24 cellular contexts compared by ENCODE assay signal in the genomic region with DNA sequence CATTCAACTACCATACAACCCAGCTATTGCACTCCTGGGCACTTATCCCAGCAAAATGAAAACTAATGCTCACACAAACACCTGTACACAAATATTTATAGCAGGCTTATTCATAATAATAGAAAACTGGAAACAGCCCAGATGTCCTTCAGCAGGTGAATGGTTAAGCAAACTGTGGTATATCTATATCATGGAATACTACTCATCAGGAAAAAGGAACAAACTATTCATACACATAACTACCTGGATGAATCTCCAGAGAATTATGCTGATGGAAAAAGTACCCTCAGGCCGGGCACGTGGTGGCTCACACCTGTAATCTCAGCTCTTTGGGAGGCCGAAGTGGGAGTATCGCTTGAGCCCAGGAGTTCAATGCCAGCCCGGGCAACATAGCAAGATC. TPM values are rescaled to one million over a fixed set of nuclear protein-coding genes. Genes with fewer than 3 reads are reported as not detected.
DNase-seq lines count a peak whose midpoint lies in the region; ATAC-seq, FAIRE-seq and TF ChIP-seq lines count a peak whose summit lies in the region.
"Had no signal": no experiment of that assay in that cellular context is flagged by ENCODE, and none has a peak within 500 bp of the region (broad histone marks: within the 10 kb centered on the region; RNA-seq: fewer than 3 reads in every experiment).

No MANE protein-coding gene starts in this region.

- H2BK15ac ChIP-seq in H1 (ENCODE audit: low read length) (no peak overlapping the region), neuronal stem cell (ENCODE audit: low read length) (no peak overlapping the region)

- H4K20me1 ChIP-seq in SK-N-SH (ENCODE audit: insufficient read depth): no peaks in the 10 kb centered on the region
- no peaks in the 10 kb centered on the region for H4K20me1 ChIP-seq in H1 (replicated peaks in 1 of 2; ENCODE audit: control insufficient read depth in 1 of 2, insufficient read depth in 2 of 2, low read length in 2 of 2)
- H4K20me1 ChIP-seq in PC-3 (ENCODE audit: low read length): no peaks in the 10 kb centered on the region

- H3K4me1 ChIP-seq in SK-N-SH (ENCODE audit: control insufficient read depth in 1 of 2, insufficient read depth in 2 of 2, low read depth in 1 of 2, low read length in 1 of 2) (peaks cover 0 to 5% of the 10 kb centered on the region in 2 experiments; a peak in 1 of 4 replicates), HEK293 (ENCODE audit: control insufficient read depth, insufficient read depth, low read length) (0 out of 2 replicates have a peak, but pooled peaks cover 2% of the 10 kb centered on the region), H1 (replicated peaks in 1 of 4; ENCODE audit: control insufficient read depth in 3 of 4, insufficient read depth in 4 of 4, low read length in 3 of 4) (peaks cover 0 to 2% (median under 1%) of the 10 kb centered on the region in 4 experiments; a peak in 2 of 7 replicates), neuronal stem cell (ENCODE audit: control insufficient read depth in 2 of 2, insufficient read depth in 1 of 2, low read depth in 1 of 2, low read length in 2 of 2) (no peaks in the 10 kb centered on the region), PC-3 (ENCODE audit: insufficient read depth, low read length) (peaks cover 11% of the 10 kb centered on the region)

- no peak for TF ChIP-seq POLR2A in H1 (IDR thresholded peaks at IDR 0.05; ENCODE audit: control extremely low read depth in 1 of 2, low read depth in 2 of 2, low read length in 2 of 2)

- H4K91ac ChIP-seq in H1 (replicated peaks; ENCODE audit: insufficient read length, low read length) (no peak overlapping the region), neuronal stem cell (ENCODE audit: low read depth, low read length, poor library complexity) (no peak overlapping the region)

- no peak for TF ChIP-seq RAD21 in SK-N-SH (IDR thresholded peaks at IDR 0.05; ENCODE audit: low read length)
- no peak for TF ChIP-seq RAD21 in H1 (IDR thresholded peaks at IDR 0.05 in 1 of 2, conservative IDR thresholded peaks at IDR 0.05 in 1 of 2; ENCODE audit: low read depth in 2 of 2, low read length in 2 of 2)

- H3K4me3 ChIP-seq in SK-N-SH (ENCODE audit: low read depth in 2 of 2, low read length in 1 of 2) (no peak overlapping the region), HEK293 (ENCODE audit: low read depth, low read length) (no peak overlapping the region), H1 (ENCODE audit: extremely low read depth in 1 of 4, insufficient read depth in 2 of 4, low read depth in 3 of 4, low read length in 4 of 4) (no peak overlapping the region), neuronal stem cell (ENCODE audit: low read length in 2 of 2) (no peak overlapping the region), PC-3 (ENCODE audit: low read length) (no peak overlapping the region)
- H3K4me3 ChIP-seq: A549; BLaER1 treated with 17β-estradiol and CSF1 and Interleukin-3, amounts not matched to agents 10 nM and 100 nM; GM12878 had no signal

- H2BK5ac ChIP-seq in H1 (ENCODE audit: low read depth, low read length): no peak overlapping the region
- H2BK5ac ChIP-seq in neuronal stem cell (ENCODE audit: low read length): no peak overlapping the region

- H3K23ac ChIP-seq in H1 (ENCODE audit: insufficient read length) (no peak overlapping the region), neuronal stem cell (ENCODE audit: low read depth, low read length, poor library complexity) (no peak overlapping the region)

- no peak overlapping the region for H3K56ac ChIP-seq in H1 (replicated peaks; ENCODE audit: insufficient read length, low read depth, low read length)

- H3K9me3 ChIP-seq in SK-N-SH (no peaks in the 10 kb centered on the region), HEK293 (ENCODE audit: control insufficient read depth, insufficient read depth, low read depth, low read length) (no peaks in the 10 kb centered on the region), H1 (ENCODE audit: insufficient read depth in 2 of 2, low read depth in 1 of 2, low read length in 1 of 2) (peaks cover 3% of the 10 kb centered on the region in 2 experiments; a peak in 1 of 4 replicates), neuronal stem cell (replicated peaks in 1 of 2; ENCODE audit: control insufficient read depth in 2 of 2, insufficient read depth in 1 of 2, low read depth in 1 of 2, low read length in 2 of 2) (no peaks in the 10 kb centered on the region), PC-3 (ENCODE audit: low read length) (no peaks in the 10 kb centered on the region)
- H3K9me3 ChIP-seq: A549 had no signal

- H3K27me3 ChIP-seq in SK-N-SH (ENCODE audit: insufficient read depth): no peaks in the 10 kb centered on the region
- no peaks in the 10 kb centered on the region for H3K27me3 ChIP-seq in H1 (replicated peaks in 1 of 4; ENCODE audit: control insufficient read depth in 3 of 4, extremely low read depth in 1 of 4, insufficient read depth in 3 of 4, low read length in 3 of 4)
- H3K27me3 ChIP-seq in neuronal stem cell (ENCODE audit: control insufficient read depth in 3 of 3, insufficient read depth in 3 of 3, low read depth in 1 of 3, low read length in 3 of 3): no peaks in the 10 kb centered on the region
- no peaks in the 10 kb centered on the region for H3K27me3 ChIP-seq in PC-3 (ENCODE audit: low read length)
- H3K27me3 ChIP-seq: BLaER1 treated with 17β-estradiol and CSF1 and Interleukin-3, amounts not matched to agents 10 nM and 100 nM had no signal

- CTCF ChIA-PET in SK-N-SH (lab: Yijun Ruan, JAX): no interaction called here
- CTCF ChIA-PET in HEK293 (lab: Yijun Ruan, JAX): no interaction called here
- CTCF ChIA-PET in H1 (lab: Charles Lee; ENCODE audit: partially characterized antibody): no interaction called here
- CTCF ChIA-PET in PC-3 (lab: Charles Lee): no interaction called here

- TF ChIP-seq CTCF in SK-N-SH (IDR thresholded peaks at IDR 0.05) (no peak), HEK293 (tag by site-specific recombination; IDR thresholded peaks at IDR 0.05) (no peak), H1 (IDR thresholded peaks at IDR 0.05; ENCODE audit: control extremely low read depth in 1 of 3, insufficient read depth in 1 of 3, low read depth in 1 of 3, low read length in 3 of 3) (no peak), PC-3 (conservative IDR thresholded peaks at IDR 0.05; ENCODE audit: low read depth, low read length) (no peak)

- H2BK120ac ChIP-seq in H1 (replicated peaks; ENCODE audit: low read depth, low read length) (no peak overlapping the region), neuronal stem cell (ENCODE audit: low read depth, low read length) (no peak overlapping the region)

- H3K9ac ChIP-seq in SK-N-SH (no peak overlapping the region), H1 (replicated peaks in 1 of 4; ENCODE audit: extremely low read depth in 1 of 4, low read depth in 3 of 4, low read length in 3 of 4) (no peak overlapping the region), neuronal stem cell (ENCODE audit: low read depth, low read length, poor library complexity) (no peak overlapping the region), PC-3 (ENCODE audit: low read length) (no peak overlapping the region)
- H3K9ac ChIP-seq: BLaER1 treated with 17β-estradiol and CSF1 and Interleukin-3, amounts not matched to agents 10 nM and 100 nM had no signal

- no peak for FAIRE-seq in H1 (lab: Jason Lieb, UNC)
- FAIRE-seq: A549, GM12878, GM12892, GM18507 had no signal

- H3K14ac ChIP-seq in H1 (ENCODE audit: insufficient read length): no peak overlapping the region
- no peak overlapping the region for H3K14ac ChIP-seq in neuronal stem cell (ENCODE audit: low read length)

- H3K36me3 ChIP-seq in SK-N-SH (replicated peaks in 1 of 2; ENCODE audit: control insufficient read depth in 1 of 2, insufficient read depth in 2 of 2, low read length in 1 of 2) (no peaks in the 10 kb centered on the region), HEK293 (ENCODE audit: control insufficient read depth in 2 of 2, insufficient read depth in 1 of 2, low read length in 2 of 2) (no peaks in the 10 kb centered on the region), H1 (ENCODE audit: control insufficient read depth in 2 of 4, insufficient read depth in 4 of 4, low read length in 3 of 4) (no peaks in the 10 kb centered on the region), neuronal stem cell (replicated peaks in 1 of 2; ENCODE audit: control insufficient read depth in 2 of 2, insufficient read depth in 2 of 2, low read length in 2 of 2) (no peaks in the 10 kb centered on the region), PC-3 (ENCODE audit: low read depth, low read length) (no peaks in the 10 kb centered on the region)
- H3K36me3 ChIP-seq: BLaER1 treated with 17β-estradiol and CSF1 and Interleukin-3, amounts not matched to agents 10 nM and 100 nM had no signal

- no peak overlapping the region for H2BK20ac ChIP-seq in H1 (ENCODE audit: low read length)

- H3K79me1 ChIP-seq in H1 (ENCODE audit: low read depth, low read length) (peaks cover 1% of the 10 kb centered on the region; the same call in 1 of the 2 replicates), neuronal stem cell (ENCODE audit: low read depth, low read length) (peaks cover 2% of the 10 kb centered on the region)

- no peak overlapping the region for H3K4me2 ChIP-seq in SK-N-SH
- H3K4me2 ChIP-seq in H1 (ENCODE audit: insufficient read depth in 1 of 2, low read depth in 2 of 2, low read length in 2 of 2): no peak overlapping the region
- H3K4me2 ChIP-seq in neuronal stem cell (ENCODE audit: insufficient read depth, low read length, poor library complexity, severe bottlenecking): no peak overlapping the region
- H3K4me2 ChIP-seq in PC-3 (ENCODE audit: low read length): no peak overlapping the region
- H3K4me2 ChIP-seq: A549; BLaER1 treated with 17β-estradiol and CSF1 and Interleukin-3, amounts not matched to agents 10 nM and 100 nM had no signal

- no TSS peak for BruUV-seq in PC-3 (replicated peaks; lab: Mats Ljungman, UMichigan)

- H2BK12ac ChIP-seq in H1 (ENCODE audit: low read depth, low read length): no peak overlapping the region
- no peak overlapping the region for H2BK12ac ChIP-seq in neuronal stem cell (ENCODE audit: low read length)

- H3K27ac ChIP-seq in SK-N-SH (ENCODE audit: low read depth in 2 of 2, low read length in 1 of 2) (no peak overlapping the region), HEK293 (ENCODE audit: extremely low read depth, low read depth, low read length) (no peak overlapping the region), H1 (ENCODE audit: low read depth, low read length) (no peak overlapping the region), neuronal stem cell (replicated peaks; ENCODE audit: low read length) (no peak overlapping the region), PC-3 (ENCODE audit: low read length) (no peak overlapping the region)
- H3K27ac ChIP-seq: 22Rv1; A549; BLaER1 treated with 17β-estradiol and CSF1 and Interleukin-3, amounts not matched to agents 10 nM and 100 nM had no signal

- POLR2A ChIA-PET in SK-N-SH (lab: Yijun Ruan, JAX) (no interaction called here), HEK293 (lab: Yijun Ruan, JAX) (no interaction called here), H1 (lab: Charles Lee; ENCODE audit: partially characterized antibody) (no interaction called here), PC-3 (lab: Charles Lee; ENCODE audit: unreplicated experiment) (no interaction called here)

- no peak overlapping the region for H4K5ac ChIP-seq in H1 (ENCODE audit: insufficient read length, low read depth, low read length)

- H2AK5ac ChIP-seq in H1 (ENCODE audit: low read depth, low read length): no peak overlapping the region
- H2AK5ac ChIP-seq in neuronal stem cell (ENCODE audit: low read depth, low read length): no peak overlapping the region

- peaks cover 1% of the 10 kb centered on the region; the same call in 1 of the 2 replicates for H3K79me2 ChIP-seq in SK-N-SH (ENCODE audit: insufficient read depth)
- H3K79me2 ChIP-seq in H1 (ENCODE audit: control insufficient read depth in 1 of 2, insufficient read depth in 2 of 2, low read length in 2 of 2): peaks cover 0 to 2% of the 10 kb centered on the region in 2 experiments; a peak in 2 of 4 replicates
- H3K79me2 ChIP-seq in PC-3 (ENCODE audit: low read length): peaks cover 17% of the 10 kb centered on the region

- H4K8ac ChIP-seq in H1 (ENCODE audit: extremely low read depth, insufficient read depth, low read length): no peak overlapping the region
- H4K8ac ChIP-seq in neuronal stem cell (ENCODE audit: low read depth, low read length): peak overlapping the region; percentile 43

- H3K4ac ChIP-seq in H1 (replicated peaks; ENCODE audit: insufficient read length, low read depth, low read length) (no peak overlapping the region), neuronal stem cell (ENCODE audit: low read length) (no peak overlapping the region)

- H3F3A ChIP-seq in SK-N-SH (replicated peaks; ENCODE audit: insufficient read depth): peaks cover 10% of the 10 kb centered on the region
- no peaks in the 10 kb centered on the region for H3F3A ChIP-seq in PC-3 (ENCODE audit: low read length, unreplicated experiment)

- intact Hi-C loops in PC-3 (cut with micrococcal nuclease): no loop called here

- TF ChIP-seq EP300 in SK-N-SH (IDR thresholded peaks at IDR 0.05; ENCODE audit: borderline replicate concordance in 1 of 2, low read depth in 1 of 2, low read length in 1 of 2): no peak
- TF ChIP-seq EP300 in H1 (IDR thresholded peaks at IDR 0.05; ENCODE audit: borderline replicate concordance in 1 of 2, low read depth in 2 of 2, low read length in 2 of 2): no peak

- 85% methylated on average over 5 of the region's 5 CpGs for WGBS in SK-N-SH (ENCODE audit: low lambda C conversion rate)
- 91% methylated on average over 5 of the region's 5 CpGs; no CpG with 5 or more reads in 1 of the 2 experiments for WGBS in H1 (ENCODE audit: extremely low coverage in 1 of 2, insufficient coverage in 1 of 2, insufficient read length in 1 of 2, insufficient replicate concordance in 2 of 2, low coverage in 1 of 2, low lambda C conversion rate in 2 of 2, missing lambda C conversion rate in 1 of 2), 2 experiments
- WGBS in neuronal stem cell (ENCODE audit: extremely low coverage in 2 of 2, insufficient read length in 2 of 2, insufficient replicate concordance in 1 of 2), 2 donors: no CpG with 5 or more reads among the region's 5 CpGs

- peaks cover 12% of the 10 kb centered on the region; the same call in 1 of the 2 replicates for H3K23me2 ChIP-seq in H1 (ENCODE audit: low read depth, low read length)

- H2AFZ ChIP-seq in SK-N-SH (ENCODE audit: low read depth): no peak overlapping the region
- no peak overlapping the region for H2AFZ ChIP-seq in H1 (ENCODE audit: low read length)
- no peak overlapping the region for H2AFZ ChIP-seq in neuronal stem cell (ENCODE audit: low read length)
- no peak overlapping the region for H2AFZ ChIP-seq in PC-3 (ENCODE audit: low read length)

- H3K9me2 ChIP-seq in SK-N-SH (no peaks in the 10 kb centered on the region), PC-3 (replicated peaks; ENCODE audit: low read length) (no peaks in the 10 kb centered on the region)

- no peak overlapping the region for H3K18ac ChIP-seq in H1 (ENCODE audit: extremely low read depth, low read length)
- H3K18ac ChIP-seq in neuronal stem cell (ENCODE audit: low read length): no peak overlapping the region

- DNase-seq in SK-N-SH: no peak
- DNase-seq in H1 (ENCODE audit: low read depth in 1 of 2, low spot score in 2 of 2): no peak
- DNase-seq in neuronal stem cell (ENCODE audit: low spot score): no peak
- DNase-seq in PC-3: no peak
- no peak for DNase-seq in DMS53 treated with DMSO at 0.1 percent for 48 hours (lab: John Stamatoyannopoulos, UW; ENCODE audit: unreplicated experiment)
- no peak for DNase-seq in NOMO-1 treated with dmso at 0.1 percent for 144 hours (lab: John Stamatoyannopoulos, UW; ENCODE audit: unreplicated experiment)
- DNase-seq: AML-193; CD4-positive, alpha-beta memory T cell; CD4-positive, CD25-positive, alpha-beta regulatory T cell; CD8-positive, alpha-beta memory T cell; COR-L47; DMS 273 treated with DMSO at 0.1 percent for 48 hours; DMS153; DMS53; DMS79 treated with DMSO at 0.1 percent for 48 hours; GDM1 had no signal

- ATAC-seq in SK-N-SH treated with all-trans-retinoic acid at 6 μM for 48 hours (no peak), PC-3 (no peak)
- ATAC-seq: A549, GM12878 had no signal

RNA-seq across cellular contexts. Expression of gene BLTP3A, which starts 3.8 kb away (rescaled TPM):
- polyA plus RNA-seq in SK-N-SH (2012; rRNA removed) (3.1 and 4.4 TPM in 2 replicates), H1 (2011; rRNA removed) (8.5 and 11.1 TPM in 2 replicates)
- polyA plus RNA-seq in SK-N-SH (2012; cell fraction: cytosol; rRNA removed): 3.1 and 3.5 TPM in 2 replicates
- 4.0 and 4.9 TPM in 2 replicates for polyA plus RNA-seq in SK-N-SH (2012; cell fraction: nucleus; rRNA removed)
- total RNA-seq in H1 (2021; fragmentation: NEBNext Ultra II Directional; extraction: Animal tissue kit (Norgen Biotek cat#: 25700)): 17.2 and 18.5 TPM in 2 replicates
- polyA plus RNA-seq in H1 (2011; cell fraction: cytosol; rRNA removed): 11.9 TPM
- 14.7 TPM for polyA plus RNA-seq in H1 (2011; cell fraction: nucleus; rRNA removed)
- 7.4 to 9.7 TPM (median 9.6 TPM) in 4 replicates for polyA plus RNA-seq in H1 (2012, experiment 1 of 2)
- 1.3 TPM for polyA plus RNA-seq in H1 (2012, experiment 2 of 2)
- polyA plus RNA-seq in H1 (2013, experiment 1 of 2): 6.0 TPM
- polyA plus RNA-seq in H1 (2013, experiment 2 of 2): 5.6 TPM
- polyA minus RNA-seq in H1 (2011; rRNA and poly(A)+ RNA removed): 54.6 and 64.6 TPM in 2 replicates
- polyA minus RNA-seq in H1 (2011; cell fraction: cytosol; rRNA and poly(A)+ RNA removed): 22.5 TPM
- polyA minus RNA-seq in H1 (2011; cell fraction: nucleus; rRNA and poly(A)+ RNA removed): 23.0 TPM
- polyA plus RNA-seq in neuronal stem cell (2013, experiment 1 of 2): 8.2 TPM
- polyA plus RNA-seq in neuronal stem cell (2013, experiment 2 of 2): 8.4 TPM
- total RNA-seq in PC-3 (2014; rRNA removed): 10.6 and 11.1 TPM in 2 replicates

RNA-seq across cellular contexts. Expression of gene SNRPC, which starts 30.8 kb away (rescaled TPM):
- polyA plus RNA-seq in SK-N-SH (2012; rRNA removed) (268 and 278 TPM in 2 replicates), H1 (2011; rRNA removed) (437 and 635 TPM in 2 replicates)
- polyA plus RNA-seq in SK-N-SH (2012; cell fraction: cytosol; rRNA removed): 280 and 288 TPM in 2 replicates
- polyA plus RNA-seq in SK-N-SH (2012; cell fraction: nucleus; rRNA removed): 122 and 135 TPM in 2 replicates
- 209 and 227 TPM in 2 replicates for total RNA-seq in H1 (2021; fragmentation: NEBNext Ultra II Directional; extraction: Animal tissue kit (Norgen Biotek cat#: 25700))
- polyA plus RNA-seq in H1 (2011; cell fraction: cytosol; rRNA removed): 383 TPM
- 246 TPM for polyA plus RNA-seq in H1 (2011; cell fraction: nucleus; rRNA removed)
- 246 to 299 TPM (median 265 TPM) in 4 replicates for polyA plus RNA-seq in H1 (2012, experiment 1 of 2)
- polyA plus RNA-seq in H1 (2012, experiment 2 of 2): 378 TPM
- 228 TPM for polyA plus RNA-seq in H1 (2013, experiment 1 of 2)
- 240 TPM for polyA plus RNA-seq in H1 (2013, experiment 2 of 2)
- polyA minus RNA-seq in H1 (2011; rRNA and poly(A)+ RNA removed): 78.4 and 87.3 TPM in 2 replicates
- polyA minus RNA-seq in H1 (2011; cell fraction: cytosol; rRNA and poly(A)+ RNA removed): 58.2 TPM
- 39.3 TPM for polyA minus RNA-seq in H1 (2011; cell fraction: nucleus; rRNA and poly(A)+ RNA removed)
- 205 TPM for polyA plus RNA-seq in neuronal stem cell (2013, experiment 1 of 2)
- 191 TPM for polyA plus RNA-seq in neuronal stem cell (2013, experiment 2 of 2)
- 271 and 306 TPM in 2 replicates for total RNA-seq in PC-3 (2014; rRNA removed)
